7 cellular contexts compared by ENCODE assay signal in the genomic region with DNA sequence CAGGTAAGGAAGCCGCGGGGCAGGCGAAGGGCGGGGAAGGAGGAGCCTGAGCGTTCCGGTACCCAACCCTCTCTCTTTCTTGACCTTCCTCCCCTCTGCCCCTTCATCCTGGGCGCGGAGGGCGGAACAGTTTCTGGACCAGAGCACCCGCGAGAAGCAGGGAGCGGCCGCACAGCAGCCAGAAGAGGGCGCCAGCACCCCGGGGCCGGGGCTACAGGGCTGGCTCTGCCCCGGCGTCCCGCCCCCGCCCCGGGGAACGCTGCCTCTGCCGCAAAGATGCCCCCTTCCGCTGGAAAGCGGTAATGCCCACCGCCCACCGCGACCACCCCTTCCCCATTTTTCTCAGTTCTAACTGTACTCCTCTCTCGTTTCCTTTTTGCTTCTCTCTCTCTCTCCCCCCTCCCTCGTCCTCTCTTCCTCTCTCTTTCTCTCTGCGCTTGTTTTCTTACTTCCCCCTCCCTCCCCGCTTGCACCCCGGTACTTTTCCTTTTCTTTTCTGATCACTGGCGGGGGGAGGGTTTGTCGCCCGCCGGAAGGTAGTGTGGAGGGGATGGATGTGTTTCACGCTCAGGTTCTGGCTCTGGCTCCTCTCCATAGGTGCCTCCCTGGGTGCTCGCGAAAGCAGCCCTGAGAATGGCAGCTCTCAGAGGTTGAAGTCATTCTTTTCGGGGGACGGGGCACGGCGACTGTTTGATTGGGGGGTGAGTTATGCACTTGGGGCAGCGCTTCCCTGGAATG. TPM values are rescaled to one million over a fixed set of nuclear protein-coding genes. Genes with fewer than 3 reads are reported as not detected.
A peak's percentile ranks its signal among the peaks of the same experiment; 100 is the strongest.
DNase-seq lines count a peak whose midpoint lies in the region; ATAC-seq lines count a peak whose summit lies in the region.

No MANE protein-coding gene starts in this region.

- DNase-seq in NCI-H146 (lab: John Stamatoyannopoulos, UW), result peak; percentile 85
- DNase-seq in cerebellum (ENCODE audit: low spot score), result peak; percentile 37
- DNase-seq in left lobe of liver (ENCODE audit: low spot score), result peak; percentile 69
- DNase-seq in stimulated activated CD4-positive, alpha-beta T cell treated with anti-CD3 and anti-CD28 coated beads, Interleukin-2, amount 100 ng/mL, for 24 hours, result peak; percentile 95 to 96

- ATAC-seq in GM18498 (IDR thresholded peaks at IDR 0.05; ENCODE audit: unreplicated experiment), result peak; percentile 95
- ATAC-seq in HG02759 (IDR thresholded peaks at IDR 0.05; ENCODE audit: unreplicated experiment), result peak; percentile 95
- peak; percentile 80 for ATAC-seq in activated CD4-positive, CD25-positive, alpha-beta regulatory T cell treated with anti-CD3 and anti-CD28 coated beads, Interleukin-2, amount 50 U/mL, for 24 hours
- peak; percentile 93 for ATAC-seq in left lobe of liver

RNA-seq across cellular contexts. Expression of gene PRDM8, which starts 13.1 kb away (rescaled TPM):
- 47.9 TPM for total RNA-seq in cerebellum
- 0.28 TPM for total RNA-seq in left lobe of liver

Comparison
In these comparisons a context has a peak if more than half of its experiments do, and no peak if none do; other contexts are left out.
1. Peak in every context shown above with its lines: DNase-seq and ATAC-seq.
2. DNase-seq: peak in every context shown above with its lines; median percentile 96 in stimulated activated CD4-positive, alpha-beta T cell treated with anti-CD3 and anti-CD28 coated beads, Interleukin-2, amount 100 ng/mL, for 24 hours; 85 in NCI-H146; 69 in left lobe of liver; 37 in cerebellum.
3. RNA of gene PRDM8, which starts 13.1 kb away (total RNA-seq): 47.9 TPM in cerebellum (single experiment); 0.28 TPM in left lobe of liver (single experiment); every median in the first group is over 10 times any median in the second.